ENCODE assay signal across 32 cellular contexts in the genomic region with DNA sequence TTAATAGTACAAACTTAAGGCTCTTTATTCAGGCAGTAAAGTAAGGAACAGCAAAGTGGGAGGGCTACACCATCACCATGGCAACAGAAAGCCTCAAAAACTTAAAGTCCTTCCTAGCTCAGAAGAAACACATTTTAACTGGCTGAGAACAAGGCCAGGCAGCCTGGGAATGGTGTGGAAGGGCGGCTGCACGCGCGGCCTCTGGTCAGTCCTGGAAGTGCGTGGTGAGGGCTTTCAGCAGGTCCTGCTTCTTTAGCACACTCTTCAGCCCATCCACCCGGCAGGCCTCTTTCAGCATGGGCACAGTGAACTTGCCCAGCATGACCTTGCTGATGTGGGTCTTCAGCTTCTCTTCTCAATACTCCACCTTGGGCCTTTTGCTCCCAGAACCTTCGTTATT.
DNase-seq lines count a peak whose midpoint lies in the region; ATAC-seq, FAIRE-seq and TF ChIP-seq lines count a peak whose summit lies in the region.
"Had no signal": no experiment of that assay in that cellular context is flagged by ENCODE, and none has a peak within 500 bp of the region (broad histone marks: within the 10 kb centered on the region; RNA-seq: fewer than 3 reads in every experiment).

No MANE protein-coding gene starts in this region.

- FAIRE-seq in astrocyte (lab: Jason Lieb, UNC): no peak
- FAIRE-seq: bronchial epithelial cell, endothelial cell of umbilical vein had no signal

- H3K36me3 ChIP-seq in astrocyte (ENCODE audit: insufficient read depth, low read length) (no peaks in the 10 kb centered on the region), aorta (ENCODE audit: control insufficient read depth in 1 of 2, insufficient read depth in 2 of 2, low read length in 1 of 2) (no peaks in the 10 kb centered on the region)
- no peaks in the 10 kb centered on the region for H3K36me3 ChIP-seq in naive thymus-derived CD4-positive, alpha-beta T cell (ENCODE audit: control insufficient read depth in 2 of 3, insufficient read depth in 3 of 3, low read length in 3 of 3)
- H3K36me3 ChIP-seq: adrenal gland, HAP-1, heart left ventricle, ovary, Peyer's patch, right atrium auricular region, SJSA1 had no signal

- H3K79me2 ChIP-seq in astrocyte (ENCODE audit: insufficient read depth, low read length): no peaks in the 10 kb centered on the region

- H3K4me1 ChIP-seq in astrocyte (ENCODE audit: insufficient read depth, low read length) (no peaks in the 10 kb centered on the region), aorta (ENCODE audit: control insufficient read depth in 1 of 2, insufficient read depth in 2 of 2, low read length in 2 of 2) (no peaks in the 10 kb centered on the region)
- H3K4me1 ChIP-seq in naive thymus-derived CD4-positive, alpha-beta T cell (ENCODE audit: control insufficient read depth in 2 of 2, insufficient read depth in 2 of 2, low read length in 2 of 2): no peaks in the 10 kb centered on the region
- H3K4me1 ChIP-seq: adrenal gland, heart left ventricle, Peyer's patch, SJSA1 had no signal

- H3K4me3 ChIP-seq in astrocyte (ENCODE audit: insufficient read depth, low read depth, low read length) (no peak overlapping the region), aorta (ENCODE audit: low read length in 2 of 2) (no peak overlapping the region)
- H3K4me3 ChIP-seq in naive thymus-derived CD4-positive, alpha-beta T cell (ENCODE audit: low read length): no peak overlapping the region
- H3K4me3 ChIP-seq: adrenal gland, coronary artery, HAP-1, heart left ventricle, ovary, Peyer's patch, right atrium auricular region, SJSA1 had no signal

- no peaks in the 10 kb centered on the region for H3K4me1 Mint-ChIP-seq in astrocyte (ENCODE audit: low read depth, unreplicated experiment)
- H3K4me1 Mint-ChIP-seq in naive thymus-derived CD4-positive, alpha-beta T cell: no peaks in the 10 kb centered on the region
- H3K4me1 Mint-ChIP-seq: activated CD4-positive, alpha-beta T cell treated with anti-CD3 and anti-CD28 coated beads for 36 hours; CD4-positive, alpha-beta memory T cell; natural killer cell; stimulated activated naive B cell treated with anti-CD40 and anti-IgM and Interleukin-4, amounts not matched to agents 10 μg/mL and 1 μg/mL and 100 μg/mL, for 72 hours had no signal

- H3K27ac ChIP-seq in astrocyte (ENCODE audit: low read depth, low read length) (no peak overlapping the region), aorta (ENCODE audit: low read depth in 1 of 2, low read length in 2 of 2) (no peak overlapping the region)
- H3K27ac ChIP-seq in naive thymus-derived CD4-positive, alpha-beta T cell (ENCODE audit: low read depth, low read length): no peak overlapping the region
- H3K27ac ChIP-seq: 22Rv1, adrenal gland, coronary artery, heart left ventricle, ovary, Peyer's patch, right atrium auricular region, SJSA1 had no signal

- no peaks in the 10 kb centered on the region for H3K9me3 ChIP-seq in astrocyte (ENCODE audit: insufficient read depth, low read depth, low read length)
- H3K9me3 ChIP-seq in aorta (ENCODE audit: control insufficient read depth, low read length): no peaks in the 10 kb centered on the region
- H3K9me3 ChIP-seq in naive thymus-derived CD4-positive, alpha-beta T cell (ENCODE audit: control insufficient read depth in 2 of 3, low read length in 3 of 3): no peaks in the 10 kb centered on the region
- H3K9me3 ChIP-seq: adrenal gland, HAP-1, heart left ventricle, ovary, Peyer's patch, right atrium auricular region, SJSA1 had no signal

- no peak overlapping the region for H3K4me3 Mint-ChIP-seq in astrocyte (ENCODE audit: unreplicated experiment)
- H3K4me3 Mint-ChIP-seq in naive thymus-derived CD4-positive, alpha-beta T cell: no peak overlapping the region
- H3K4me3 Mint-ChIP-seq: activated CD4-positive, alpha-beta T cell treated with anti-CD3 and anti-CD28 coated beads for 36 hours; activated T-cell treated with anti-CD3 and anti-CD28 coated beads, Interleukin-2, amount 50 U/mL, for 4 hours; CD4-positive, alpha-beta memory T cell; natural killer cell; stimulated activated naive B cell treated with anti-CD40 and anti-IgM and Interleukin-4, amounts not matched to agents 10 μg/mL and 1 μg/mL and 100 μg/mL, for 72 hours; T-helper 1 cell treated with Interleukin-12 subunit alpha and Interleukin-12 subunit beta and Interleukin-4 antibody, amounts not matched to agents 30 μg/mL and 1 μg/mL, for 36 hours had no signal

- H3K4me2 ChIP-seq in astrocyte (ENCODE audit: low read length): no peak overlapping the region

- H3K27me3 ChIP-seq in astrocyte (ENCODE audit: insufficient read depth, low read length) (no peaks in the 10 kb centered on the region), aorta (ENCODE audit: control insufficient read depth in 1 of 2, insufficient read depth in 2 of 2, low read length in 1 of 2) (no peaks in the 10 kb centered on the region)
- H3K27me3 ChIP-seq in naive thymus-derived CD4-positive, alpha-beta T cell (ENCODE audit: control insufficient read depth in 2 of 2, insufficient read depth in 2 of 2, low read length in 2 of 2): no peaks in the 10 kb centered on the region
- H3K27me3 ChIP-seq: adrenal gland, heart left ventricle, ovary, Peyer's patch, right atrium auricular region, SJSA1 had no signal

- H3K27ac Mint-ChIP-seq in astrocyte (ENCODE audit: unreplicated experiment): peak overlapping the region; percentile 26
- H3K27ac Mint-ChIP-seq in naive thymus-derived CD4-positive, alpha-beta T cell: no peak overlapping the region
- H3K27ac Mint-ChIP-seq: activated CD4-positive, alpha-beta T cell treated with anti-CD3 and anti-CD28 coated beads for 36 hours; CD4-positive, alpha-beta memory T cell; natural killer cell; stimulated activated naive B cell treated with anti-CD40 and anti-IgM and Interleukin-4, amounts not matched to agents 10 μg/mL and 1 μg/mL and 100 μg/mL, for 72 hours; T-helper 1 cell treated with Interleukin-12 subunit alpha and Interleukin-12 subunit beta and Interleukin-4 antibody, amounts not matched to agents 30 μg/mL and 1 μg/mL, for 36 hours had no signal

- H3K9ac ChIP-seq in astrocyte (ENCODE audit: low read length): no peak overlapping the region

- no peaks in the 10 kb centered on the region for H4K20me1 ChIP-seq in astrocyte (ENCODE audit: insufficient read depth, low read length)

- H3K27me3 Mint-ChIP-seq in astrocyte (ENCODE audit: low read depth, unreplicated experiment): peaks cover 4% of the 10 kb centered on the region
- peaks cover 0 to 3% (median 0%) of the 10 kb centered on the region in 5 donors for H3K27me3 Mint-ChIP-seq in naive thymus-derived CD4-positive, alpha-beta T cell
- H3K27me3 Mint-ChIP-seq: stimulated activated naive B cell treated with anti-CD40 and anti-IgM and Interleukin-4, amounts not matched to agents 10 μg/mL and 1 μg/mL and 100 μg/mL, for 72 hours had no signal

- H3K9me3 Mint-ChIP-seq in astrocyte (ENCODE audit: unreplicated experiment): no peaks in the 10 kb centered on the region
- no peaks in the 10 kb centered on the region for H3K9me3 Mint-ChIP-seq in naive thymus-derived CD4-positive, alpha-beta T cell
- H3K9me3 Mint-ChIP-seq: activated T-cell treated with anti-CD3 and anti-CD28 coated beads, Interleukin-2, amount 50 U/mL, for 4 hours; CD4-positive, alpha-beta memory T cell; natural killer cell; stimulated activated naive B cell treated with anti-CD40 and anti-IgM and Interleukin-4, amounts not matched to agents 10 μg/mL and 1 μg/mL and 100 μg/mL, for 72 hours; T-helper 1 cell treated with Interleukin-12 subunit alpha and Interleukin-12 subunit beta and Interleukin-4 antibody, amounts not matched to agents 30 μg/mL and 1 μg/mL, for 36 hours had no signal

- peak; percentile 55 for ATAC-seq in aorta (ENCODE audit: low FRiP score)
- no peak for ATAC-seq in naive thymus-derived CD4-positive, alpha-beta T cell
- ATAC-seq: activated CD4-positive, alpha-beta T cell treated with anti-CD3 and anti-CD28 coated beads for 36 hours; activated T-cell treated with anti-CD3 and anti-CD28 coated beads, Interleukin-2, amount 50 U/mL, for 4 hours; heart left ventricle; left ventricle myocardium superior; natural killer cell; stimulated activated naive B cell treated with anti-CD40 and anti-IgM and Interleukin-4, amounts not matched to agents 10 μg/mL and 1 μg/mL and 100 μg/mL, for 72 hours had no signal

- WGBS in aorta, 2 donors: 92 to 96% methylated on average over 7 of the region's 7 CpGs

- POLR2A ChIA-PET in naive thymus-derived CD4-positive, alpha-beta T cell (lab: Charles Lee): no interaction called here

- CTCF ChIA-PET in naive thymus-derived CD4-positive, alpha-beta T cell (lab: Charles Lee): no interaction called here

- DNase-seq in DMS53 (lab: John Stamatoyannopoulos, UW) (peak; percentile 12), DMS53 treated with DMSO at 0.1 percent for 48 hours (lab: John Stamatoyannopoulos, UW; ENCODE audit: unreplicated experiment) (no peak), astrocyte (ENCODE audit: low read depth) (no peak), iPS-NIHi11 (ENCODE audit: low spot score) (peak; percentile 73), aorta (no peak), inferior parietal cortex (ENCODE audit: extremely low spot score) (no peak)
- no peak for DNase-seq in naive thymus-derived CD4-positive, alpha-beta T cell
- DNase-seq in stimulated activated naive CD4-positive, alpha-beta T cell treated with Interleukin-2 at 50 U/mL for 16 hours (lab: John Stamatoyannopoulos, UW): no peak
- DNase-seq: activated CD4-positive, alpha-beta T cell treated with anti-CD3 and anti-CD28 coated beads for 36 hours; activated naive CD4-positive, alpha-beta T cell treated with Interleukin-2 at 50 U/mL for 16 hours; activated T-cell treated with anti-CD3 and anti-CD28 coated beads, Interleukin-2, amount 50 U/mL, for 4 hours; adrenal gland; CD4-positive, alpha-beta memory T cell; DMS153; heart left ventricle; left ventricle myocardium superior; midbrain; natural killer cell; NCI-H187 treated with DMSO at 0.1 percent for 48 hours; NCI-H524 treated with DMSO at 0.1 percent for 48 hours; ovary; Peyer's patch; stimulated activated CD4-positive, alpha-beta T cell treated with anti-CD3 and anti-CD28 coated beads, Interleukin-4, amount 100 ng/mL, for 1 hour; stimulated activated naive B cell treated with anti-CD40 and anti-IgM and Interleukin-4, amounts not matched to agents 10 μg/mL and 1 μg/mL and 100 μg/mL, for 72 hours had no signal

- H3K36me3 Mint-ChIP-seq in astrocyte (ENCODE audit: low read depth, unreplicated experiment): no peaks in the 10 kb centered on the region
- H3K36me3 Mint-ChIP-seq in naive thymus-derived CD4-positive, alpha-beta T cell: no peaks in the 10 kb centered on the region
- H3K36me3 Mint-ChIP-seq: CD4-positive, alpha-beta memory T cell; natural killer cell; stimulated activated naive B cell treated with anti-CD40 and anti-IgM and Interleukin-4, amounts not matched to agents 10 μg/mL and 1 μg/mL and 100 μg/mL, for 72 hours had no signal

- intact Hi-C loops in aorta (cut with DNase I): no loop called here
- intact Hi-C loops in naive thymus-derived CD4-positive, alpha-beta T cell (cut with micrococcal nuclease): no loop called here

- no peak for TF ChIP-seq CTCF in astrocyte (IDR thresholded peaks at IDR 0.05; ENCODE audit: insufficient read depth, low read depth, low read length)

- H2AFZ ChIP-seq in astrocyte (ENCODE audit: low read depth, low read length): no peak overlapping the region

Comparison
In these comparisons a context has a peak if more than half of its experiments do, and no peak if none do; other contexts are left out.
1. DNase-seq: peak in DMS53 (single experiment) and iPS-NIHi11 (single experiment); none in DMS53 treated with DMSO at 0.1 percent for 48 hours (single experiment), astrocyte (single experiment), aorta (0 of 2), naive thymus-derived CD4-positive, alpha-beta T cell (0 of 9), inferior parietal cortex (single experiment) and stimulated activated naive CD4-positive, alpha-beta T cell treated with Interleukin-2 at 50 U/mL for 16 hours (single experiment).